Comparison of ENCODE assay signal across 16 cellular contexts in genomic region chr20:19771031-19771430, GRCh38. TPM values are rescaled to one million over a fixed set of nuclear protein-coding genes. Genes with fewer than 3 reads are reported as not detected.
A peak's percentile ranks its signal among the peaks of the same experiment; 100 is the strongest.
DNase-seq lines count a peak whose midpoint lies in the region; ATAC-seq and TF ChIP-seq lines count a peak whose summit lies in the region.
"Had no signal": no experiment of that assay in that cellular context is flagged by ENCODE, and none has a peak within 500 bp of the region (broad histone marks: within the 10 kb centered on the region; RNA-seq: fewer than 3 reads in every experiment).

No MANE protein-coding gene starts in this region.

- no peak for ATAC-seq in natural killer cell treated with Interleukin-12 subunit alpha and Interleukin-12 subunit beta and Interleukin-15 and Interleukin-18, amount 100 ng/mL, for 72 hours
- no peak for ATAC-seq in GM21423 (IDR thresholded peaks at IDR 0.05; ENCODE audit: unreplicated experiment)
- ATAC-seq in PC-3 = no peak
- ATAC-seq: A549 had no signal

- H3K9me3 Mint-ChIP-seq in natural killer cell treated with Interleukin-12 subunit alpha and Interleukin-12 subunit beta and Interleukin-15 and Interleukin-18, amount 100 ng/mL, for 72 hours = no peaks in the 10 kb centered on the region
- H3K9me3 Mint-ChIP-seq: HFFc6 had no signal

- no peak for TF ChIP-seq RAD21 in liver (IDR thresholded peaks at IDR 0.05)

- no peak overlapping the region for H3K4me2 ChIP-seq in PC-3 (ENCODE audit: low read length)
- H3K4me2 ChIP-seq: A549 had no signal

- no peaks in the 10 kb centered on the region for H3K4me1 Mint-ChIP-seq in natural killer cell treated with Interleukin-12 subunit alpha and Interleukin-12 subunit beta and Interleukin-15 and Interleukin-18, amount 100 ng/mL, for 72 hours (ENCODE audit: low read depth in 2 of 2)
- H3K4me1 Mint-ChIP-seq: CD4-positive, alpha-beta memory T cell had no signal

- intact Hi-C loops in dorsolateral prefrontal cortex (cut with DNase I) (no loop called here), PC-3 (cut with micrococcal nuclease) (no loop called here)

- no peaks in the 10 kb centered on the region for H3F3A ChIP-seq in PC-3 (ENCODE audit: low read length, unreplicated experiment)

- H3K9me2 ChIP-seq in PC-3 (replicated peaks; ENCODE audit: low read length) = no peaks in the 10 kb centered on the region

- H3K4me3 ChIP-seq in dorsolateral prefrontal cortex (no peak overlapping the region), liver (ENCODE audit: low read depth in 1 of 3, low read length in 3 of 3) (no peak overlapping the region), PC-3 (ENCODE audit: low read length) (no peak overlapping the region)
- H3K4me3 ChIP-seq: A549 had no signal

- no peak overlapping the region for H3K4me3 Mint-ChIP-seq in natural killer cell treated with Interleukin-12 subunit alpha and Interleukin-12 subunit beta and Interleukin-15 and Interleukin-18, amount 100 ng/mL, for 72 hours
- H3K4me3 Mint-ChIP-seq: CD4-positive, alpha-beta memory T cell; HFFc6 had no signal

- WGBS in liver = 88% methylated on average over 2 of the region's 2 CpGs

- CTCF ChIA-PET in PC-3 (lab: Charles Lee) = no interaction called here

- peaks cover 0 to 3% (median 1%) of the 10 kb centered on the region in 4 donors for H3K4me1 ChIP-seq in liver (ENCODE audit: control insufficient read depth in 4 of 4, insufficient read depth in 4 of 4, low read length in 3 of 4)
- H3K4me1 ChIP-seq in PC-3 (ENCODE audit: insufficient read depth, low read length) = peaks cover 44% of the 10 kb centered on the region
- H3K4me1 ChIP-seq: BE2C had no signal

- H3K79me2 ChIP-seq in PC-3 (ENCODE audit: low read length) = 0 out of 2 replicates have a peak, but pooled peaks cover 2% of the 10 kb centered on the region

- H3K27me3 ChIP-seq in dorsolateral prefrontal cortex (no peaks in the 10 kb centered on the region), liver (ENCODE audit: control insufficient read depth in 4 of 4, insufficient read depth in 4 of 4, low read length in 3 of 4) (no peaks in the 10 kb centered on the region), PC-3 (ENCODE audit: low read length) (no peaks in the 10 kb centered on the region)

- no peaks in the 10 kb centered on the region for H3K36me3 Mint-ChIP-seq in natural killer cell treated with Interleukin-12 subunit alpha and Interleukin-12 subunit beta and Interleukin-15 and Interleukin-18, amount 100 ng/mL, for 72 hours
- H3K36me3 Mint-ChIP-seq: CD4-positive, alpha-beta memory T cell had no signal

- H4K20me1 ChIP-seq in PC-3 (ENCODE audit: low read length) = no peaks in the 10 kb centered on the region

- peaks cover 23% of the 10 kb centered on the region in 2 donors for H3K27me3 Mint-ChIP-seq in natural killer cell treated with Interleukin-12 subunit alpha and Interleukin-12 subunit beta and Interleukin-15 and Interleukin-18, amount 100 ng/mL, for 72 hours

- H3K36me3 ChIP-seq in liver (ENCODE audit: control insufficient read depth in 4 of 4, insufficient read depth in 3 of 4, low read depth in 1 of 4, low read length in 3 of 4) (no peaks in the 10 kb centered on the region), PC-3 (ENCODE audit: low read depth, low read length) (no peaks in the 10 kb centered on the region)
- H3K36me3 ChIP-seq: BE2C had no signal

- no peak for TF ChIP-seq CTCF in dorsolateral prefrontal cortex (IDR thresholded peaks at IDR 0.05 in 54 of 56, conservative IDR thresholded peaks at IDR 0.05 in 2 of 56; ENCODE audit: low read depth in 1 of 56, partially characterized antibody in 56 of 56)
- no peak for TF ChIP-seq CTCF in liver (IDR thresholded peaks at IDR 0.05; ENCODE audit: low read depth, low read length, missing input control)
- no peak for TF ChIP-seq CTCF in PC-3 (conservative IDR thresholded peaks at IDR 0.05; ENCODE audit: low read depth, low read length)

- no peak overlapping the region for H3K9ac ChIP-seq in liver (ENCODE audit: low read depth in 1 of 2, low read length in 2 of 2)
- no peak overlapping the region for H3K9ac ChIP-seq in PC-3 (ENCODE audit: low read length)

- H3K27ac ChIP-seq in dorsolateral prefrontal cortex = peak overlapping the region in 31 of 59 donors; percentile 2 to 94 (median 34)
- H3K27ac ChIP-seq in liver (ENCODE audit: low read depth in 1 of 2, low read length in 2 of 2) = no peak overlapping the region
- no peak overlapping the region for H3K27ac ChIP-seq in PC-3 (ENCODE audit: low read length)
- H3K27ac ChIP-seq: A549, C4-2B had no signal

- no peaks in the 10 kb centered on the region for H3K9me3 ChIP-seq in liver (ENCODE audit: control insufficient read depth in 4 of 4, low read length in 3 of 4)
- H3K9me3 ChIP-seq in PC-3 (ENCODE audit: low read length) = no peaks in the 10 kb centered on the region
- H3K9me3 ChIP-seq: A549, BE2C had no signal

- H3K27ac Mint-ChIP-seq in natural killer cell treated with Interleukin-12 subunit alpha and Interleukin-12 subunit beta and Interleukin-15 and Interleukin-18, amount 100 ng/mL, for 72 hours = no peak overlapping the region
- H3K27ac Mint-ChIP-seq: CD4-positive, alpha-beta memory T cell; HFFc6 had no signal

- no peak overlapping the region for H2AFZ ChIP-seq in PC-3 (ENCODE audit: low read length)

- no TSS peak for BruUV-seq in PC-3 (replicated peaks; lab: Mats Ljungman, UMichigan)

- POLR2A ChIA-PET in PC-3 (lab: Charles Lee; ENCODE audit: unreplicated experiment) = no interaction called here

- DNase-seq in dorsolateral prefrontal cortex = no peak
- peak; percentile 40 for DNase-seq in retina
- no peak for DNase-seq in natural killer cell treated with Interleukin-12 subunit alpha and Interleukin-12 subunit beta and Interleukin-15 and Interleukin-18, amount 100 ng/mL, for 72 hours (ENCODE audit: low spot score)
- no peak for DNase-seq in NCI-H69 (lab: John Stamatoyannopoulos, UW)
- DNase-seq in PC-3 = no peak
- DNase-seq: BE2C; CD4-positive, alpha-beta memory T cell; DMS79 treated with DMSO at 0.1 percent for 48 hours; EL; HCEC 1CT; HFFc6; IMR-90 had no signal

TF ChIP-seq in liver, 16 proteins besides CTCF, POLR2A, EP300 and RAD21:
- TF ChIP-seq REST (IDR thresholded peaks at IDR 0.05) (no peak), HNF4A (conservative IDR thresholded peaks at IDR 0.05) (peak; percentile 22 to 64)

RNA-seq across cellular contexts. Expression of gene RIN2, which starts 13.0 kb away (rescaled TPM):
- 10 to 100 TPM; 25.8 to 95.7 (median 45.8) TPM for total RNA-seq in dorsolateral prefrontal cortex
- 10 to 100 TPM in 1 of 2 donors, 1 to 10 TPM in 1; 7.7 to 16.6 TPM for total RNA-seq in liver
- polyA plus RNA-seq in liver = 1 to 10 TPM; 3.4 to 4.9 TPM
- total RNA-seq in natural killer cell treated with Interleukin-12 subunit alpha and Interleukin-12 subunit beta and Interleukin-15 and Interleukin-18, amount 100 ng/mL, for 72 hours = not detected
- total RNA-seq in PC-3 (2014; rRNA removed) = 64.3 and 69.8 TPM in 2 replicates
- polyA plus RNA-seq: CD4-positive, alpha-beta memory T cell had no signal

Comparison
In these comparisons a context has a peak if more than half of its experiments do, and no peak if none do; other contexts are left out.
1. H3K27ac ChIP-seq: peak in dorsolateral prefrontal cortex (31 of 59); none in liver (0 of 2) and PC-3 (single experiment).
2. RNA of gene RIN2, which starts 13.0 kb away (total RNA-seq): 64.3 to 69.8 TPM in PC-3, 25.8 to 95.7 TPM in dorsolateral prefrontal cortex and 7.7 to 16.6 TPM in liver; not detected in natural killer cell treated with Interleukin-12 subunit alpha and Interleukin-12 subunit beta and Interleukin-15 and Interleukin-18, amount 100 ng/mL, for 72 hours; every median in the first group is over 4 times any median in the second.